8 cellular contexts compared by ENCODE assay signal in genomic region chr3:142888099-142888483, GRCh38. TPM values are rescaled to one million over a fixed set of nuclear protein-coding genes. Genes with fewer than 3 reads are reported as not detected.
DNase-seq lines count a peak whose midpoint lies in the region; ATAC-seq, FAIRE-seq and TF ChIP-seq lines count a peak whose summit lies in the region.

No MANE protein-coding gene starts in this region.

- in situ Hi-C loops in SK-MEL-5 (cut with HindIII; ENCODE audit: low pct_unique_long_range_greater_than_20kb, low sequenced_read_pairs): no loop called here

- peaks cover 53% of the 10 kb centered on the region for H3K27me3 Mint-ChIP-seq in CD8-positive, alpha-beta T cell (ENCODE audit: low read depth)
- H3K27me3 Mint-ChIP-seq in natural killer cell (ENCODE audit: low read depth in 2 of 2): peaks cover 38 to 63% of the 10 kb centered on the region in 2 donors

- H3K27ac Mint-ChIP-seq in CD8-positive, alpha-beta T cell: no peak overlapping the region
- no peak overlapping the region for H3K27ac Mint-ChIP-seq in natural killer cell

- H3K4me3 Mint-ChIP-seq in CD8-positive, alpha-beta T cell: peak overlapping the region; percentile 67
- H3K4me3 Mint-ChIP-seq in natural killer cell: peak overlapping the region; percentile 59

- POLR2A ChIA-PET in CD8-positive, alpha-beta T cell (lab: Charles Lee): no interaction called here

- H3K27me3 ChIP-seq in CD8-positive, alpha-beta T cell (ENCODE audit: insufficient read depth, low read length): peaks cover 19% of the 10 kb centered on the region
- H3K27me3 ChIP-seq in esophagus muscularis mucosa: peaks cover 0 to 15% (median 0%) of the 10 kb centered on the region in 4 donors

- intact Hi-C loops in CD8-positive, alpha-beta T cell (cut with DNase I, micrococcal nuclease): no loop called here
- intact Hi-C loops in esophagus muscularis mucosa (cut with DNase I) (no loop called here), natural killer cell (cut with micrococcal nuclease) (no loop called here)

- TF ChIP-seq EP300 in esophagus muscularis mucosa (IDR thresholded peaks at IDR 0.05): no peak

- FAIRE-seq in HTR-8/SVneo (lab: Jason Lieb, UNC): no peak

- no peak overlapping the region for H3K27ac ChIP-seq in CD8-positive, alpha-beta T cell (ENCODE audit: low read depth, low read length)
- H3K27ac ChIP-seq in esophagus muscularis mucosa (replicated peaks in 1 of 4): peak overlapping the region; percentile 65 to 75 (median 68)

- no peaks in the 10 kb centered on the region for H3K9me3 Mint-ChIP-seq in CD8-positive, alpha-beta T cell
- no peaks in the 10 kb centered on the region for H3K9me3 Mint-ChIP-seq in natural killer cell

- no peak for TF ChIP-seq POLR2A in esophagus muscularis mucosa (IDR thresholded peaks at IDR 0.05; ENCODE audit: low read depth)

- H3K36me3 Mint-ChIP-seq in CD8-positive, alpha-beta T cell: no peaks in the 10 kb centered on the region
- H3K36me3 Mint-ChIP-seq in natural killer cell: no peaks in the 10 kb centered on the region

- WGBS in esophagus muscularis mucosa: 2% methylated on average over 10 of the region's 14 CpGs

- H3K4me3 ChIP-seq in CD8-positive, alpha-beta T cell (ENCODE audit: low read depth, low read length): peak overlapping the region; percentile 35
- H3K4me3 ChIP-seq in esophagus muscularis mucosa: peak overlapping the region; percentile 58 to 75 (median 62)

- H3K36me3 ChIP-seq in CD8-positive, alpha-beta T cell (ENCODE audit: insufficient read depth, low read length): no peaks in the 10 kb centered on the region
- no peaks in the 10 kb centered on the region for H3K36me3 ChIP-seq in esophagus muscularis mucosa

- no peak for TF ChIP-seq CTCF in CD8-positive, alpha-beta T cell (IDR thresholded peaks at IDR 0.05)
- no peak for TF ChIP-seq CTCF in esophagus muscularis mucosa (IDR thresholded peaks at IDR 0.05)
- no peak for TF ChIP-seq CTCF in natural killer cell (IDR thresholded peaks at IDR 0.05)

- peaks cover 6% of the 10 kb centered on the region for H3K4me1 ChIP-seq in CD8-positive, alpha-beta T cell (ENCODE audit: insufficient read depth, low read length)
- H3K4me1 ChIP-seq in esophagus muscularis mucosa: peaks cover 8 to 23% (median 17%) of the 10 kb centered on the region in 4 donors

- H3K9me3 ChIP-seq in CD8-positive, alpha-beta T cell (ENCODE audit: low read length): no peaks in the 10 kb centered on the region
- H3K9me3 ChIP-seq in esophagus muscularis mucosa: no peaks in the 10 kb centered on the region

- no peak for DNase-seq in CD8-positive, alpha-beta T cell
- peak; percentile 56 for DNase-seq in HTR-8/SVneo (ENCODE audit: insufficient read length, low spot score)
- DNase-seq in SK-MEL-5 (ENCODE audit: low read depth, low spot score): peak; percentile 84
- no peak for DNase-seq in esophagus muscularis mucosa (ENCODE audit: extremely low spot score)
- no peak for DNase-seq in natural killer cell
- DNase-seq in cerebellum (ENCODE audit: low spot score): no peak

- ATAC-seq in CD8-positive, alpha-beta T cell: no peak
- no peak for ATAC-seq in natural killer cell
- ATAC-seq in HG02938 (IDR thresholded peaks at IDR 0.05; ENCODE audit: unreplicated experiment): no peak
- no peak for ATAC-seq in HG03432 (IDR thresholded peaks at IDR 0.05; ENCODE audit: unreplicated experiment)

- peaks cover 10% of the 10 kb centered on the region for H3K4me1 Mint-ChIP-seq in CD8-positive, alpha-beta T cell (ENCODE audit: low read depth)
- peaks cover 6 to 11% of the 10 kb centered on the region in 2 donors for H3K4me1 Mint-ChIP-seq in natural killer cell

- CTCF ChIA-PET in CD8-positive, alpha-beta T cell (lab: Charles Lee): no interaction called here

RNA-seq across cellular contexts. Expression of gene PCOLCE2, which starts 0.8 kb away (rescaled TPM):
- not detected for total RNA-seq in CD8-positive, alpha-beta T cell
- total RNA-seq in SK-MEL-5 (2014; rRNA removed; shearing (Covaris generic)): 57.2 and 60.6 TPM in 2 replicates
- 50.5 and 56.0 TPM in 2 replicates for polyA plus RNA-seq in SK-MEL-5 (2015; cell fraction: cytosol; rRNA removed)
- 31.8 and 34.7 TPM in 2 replicates for polyA plus RNA-seq in SK-MEL-5 (2015; cell fraction: nucleus; rRNA removed)
- 10 to 100 TPM; 48.2 to 76.0 (median 54.6) TPM for total RNA-seq in esophagus muscularis mucosa
- total RNA-seq in natural killer cell: not detected
- total RNA-seq in cerebellum: 12.6 TPM

Comparison
In these comparisons a context has a peak if more than half of its experiments do, and no peak if none do; other contexts are left out.
1. DNase-seq: peak in HTR-8/SVneo (single experiment) and SK-MEL-5 (single experiment); none in CD8-positive, alpha-beta T cell (0 of 7), esophagus muscularis mucosa (single experiment), natural killer cell (single experiment) and cerebellum (single experiment).
2. RNA of gene PCOLCE2, which starts 0.8 kb away (total RNA-seq): 57.2 to 60.6 TPM in SK-MEL-5, 48.2 to 76.0 TPM in esophagus muscularis mucosa and 12.6 TPM in cerebellum (single experiment); not detected in CD8-positive, alpha-beta T cell and not detected in natural killer cell; every median in the first group is over 10 times any median in the second.